26 cellular contexts compared by ENCODE assay signal in genomic region chr3:126685493-126685892, GRCh38. TPM values are rescaled to one million over a fixed set of nuclear protein-coding genes. Genes with fewer than 3 reads are reported as not detected.
DNase-seq lines count a peak whose midpoint lies in the region; ATAC-seq, FAIRE-seq and TF ChIP-seq lines count a peak whose summit lies in the region.
"Had no signal": no experiment of that assay in that cellular context is flagged by ENCODE, and none has a peak within 500 bp of the region (broad histone marks: within the 10 kb centered on the region; RNA-seq: fewer than 3 reads in every experiment).

No MANE protein-coding gene starts in this region.

- H3K27me3 Mint-ChIP-seq in astrocyte (ENCODE audit: low read depth, unreplicated experiment): peaks cover 22% of the 10 kb centered on the region

- TF ChIP-seq CTCF in astrocyte (IDR thresholded peaks at IDR 0.05; ENCODE audit: insufficient read depth, low read depth, low read length) (no peak), upper lobe of right lung (IDR thresholded peaks at IDR 0.05) (no peak)

- no peaks in the 10 kb centered on the region for H3K9me3 ChIP-seq in astrocyte (ENCODE audit: insufficient read depth, low read depth, low read length)
- no peaks in the 10 kb centered on the region for H3K9me3 ChIP-seq in upper lobe of right lung
- H3K9me3 ChIP-seq: Caco-2, MG63 had no signal

- no peaks in the 10 kb centered on the region for H4K20me1 ChIP-seq in astrocyte (ENCODE audit: insufficient read depth, low read length)

- no peak overlapping the region for H3K27ac Mint-ChIP-seq in astrocyte (ENCODE audit: unreplicated experiment)
- H3K27ac Mint-ChIP-seq: B cell; CD4-positive, alpha-beta T cell; GM23338; IgD-negative memory B cell had no signal

- no peak for FAIRE-seq in astrocyte (lab: Jason Lieb, UNC)

- no peak overlapping the region for H2AFZ ChIP-seq in astrocyte (ENCODE audit: low read depth, low read length)
- H2AFZ ChIP-seq: GM23338, PC-9 had no signal

- no peak overlapping the region for H3K4me2 ChIP-seq in astrocyte (ENCODE audit: low read length)
- H3K4me2 ChIP-seq: GM23338, PC-9 had no signal

- no peaks in the 10 kb centered on the region for H3K9me3 Mint-ChIP-seq in astrocyte (ENCODE audit: unreplicated experiment)
- H3K9me3 Mint-ChIP-seq: CD4-positive, alpha-beta T cell; GM23338; IgD-negative memory B cell had no signal

- H3K4me1 ChIP-seq in astrocyte (ENCODE audit: insufficient read depth, low read length) (peaks cover 7% of the 10 kb centered on the region), upper lobe of right lung (no peaks in the 10 kb centered on the region)
- H3K4me1 ChIP-seq: Caco-2 had no signal

- intact Hi-C loops in upper lobe of right lung (cut with DNase I): no loop called here

- no peaks in the 10 kb centered on the region for H3K79me2 ChIP-seq in astrocyte (ENCODE audit: insufficient read depth, low read length)

- no peak overlapping the region for H3K9ac ChIP-seq in astrocyte (ENCODE audit: low read length)

- H3K36me3 ChIP-seq in astrocyte (ENCODE audit: insufficient read depth, low read length) (no peaks in the 10 kb centered on the region), upper lobe of right lung (no peaks in the 10 kb centered on the region)
- H3K36me3 ChIP-seq: MG63 had no signal

- H3K27me3 ChIP-seq in astrocyte (ENCODE audit: insufficient read depth, low read length): no peaks in the 10 kb centered on the region
- H3K27me3 ChIP-seq in upper lobe of right lung: no peaks in the 10 kb centered on the region

- no peak overlapping the region for H3K27ac ChIP-seq in astrocyte (ENCODE audit: low read depth, low read length)
- H3K27ac ChIP-seq in upper lobe of right lung: no peak overlapping the region
- H3K27ac ChIP-seq: PC-9, RWPE1 had no signal

- no peak overlapping the region for H3K4me3 Mint-ChIP-seq in astrocyte (ENCODE audit: unreplicated experiment)
- H3K4me3 Mint-ChIP-seq: B cell; CD4-positive, alpha-beta T cell; GM23338 had no signal

- H3K4me3 ChIP-seq in astrocyte (ENCODE audit: insufficient read depth, low read depth, low read length) (no peak overlapping the region), upper lobe of right lung (no peak overlapping the region)
- H3K4me3 ChIP-seq: GM23338, MG63, PC-9 had no signal

- no peaks in the 10 kb centered on the region for H3K36me3 Mint-ChIP-seq in astrocyte (ENCODE audit: low read depth, unreplicated experiment)
- H3K36me3 Mint-ChIP-seq: IgD-negative memory B cell had no signal

- DNase-seq in EH (ENCODE audit: low read depth) (peak; percentile 9), astrocyte (ENCODE audit: low read depth) (peak; percentile 10), myocyte (ENCODE audit: low read depth) (peak; percentile 49), stromal cell of bone marrow (ENCODE audit: low read depth) (peak; percentile 52), upper lobe of right lung (no peak), NCI-H526 treated with DMSO at 0.1 percent for 48 hours (lab: John Stamatoyannopoulos, UW) (no peak)
- no peak for DNase-seq in NK-92 treated with Interleukin-12 subunit alpha and Interleukin-12 subunit beta, amount 100 ng/mL, for 24 hours (lab: John Stamatoyannopoulos, UW)
- DNase-seq: ACHN; Caco-2; CD4-positive, alpha-beta T cell; GF-D8; HCEC 1CT; Kasumi-1; MG63; NCI-H1092; NCI-H146; NCI-H2107; NCI-H345; NCI-H524 treated with DMSO at 0.1 percent for 48 hours; PC-9; SIG-M5 had no signal

- peaks cover 16% of the 10 kb centered on the region for H3K4me1 Mint-ChIP-seq in astrocyte (ENCODE audit: low read depth, unreplicated experiment)

- ATAC-seq in upper lobe of right lung: no peak
- no peak for ATAC-seq in HG02678 (IDR thresholded peaks at IDR 0.05; ENCODE audit: unreplicated experiment)
- ATAC-seq: GM23338 had no signal

RNA-seq across cellular contexts. Expression of gene CHCHD6, which starts 18.5 kb away (rescaled TPM):
- total RNA-seq in astrocyte (21.1 TPM in 2 replicates), myocyte (11.8 and 21.9 TPM in 2 replicates), upper lobe of right lung (17.1 TPM)
- polyA plus RNA-seq in myocyte (2012): 37.7 TPM

RNA-seq across cellular contexts. Expression of gene TXNRD3, which starts 30.6 kb away (rescaled TPM):
- total RNA-seq in astrocyte (7.6 and 11.1 TPM in 2 replicates), myocyte (9.8 and 12.9 TPM in 2 replicates), upper lobe of right lung (10.3 TPM)
- polyA plus RNA-seq in myocyte (2012): 12.9 TPM

Comparison
In these comparisons a context has a peak if more than half of its experiments do, and no peak if none do; other contexts are left out.
1. DNase-seq: peak in EH (single experiment), astrocyte (single experiment), myocyte (single experiment) and stromal cell of bone marrow (single experiment); none in upper lobe of right lung (single experiment), NK-92 treated with Interleukin-12 subunit alpha and Interleukin-12 subunit beta, amount 100 ng/mL, for 24 hours (single experiment) and NCI-H526 treated with DMSO at 0.1 percent for 48 hours (single experiment).